Comparison of ENCODE assay signal across 14 cellular contexts in genomic region chr6:143759666-143760065, GRCh38.
DNase-seq lines count a peak whose midpoint lies in the region; ATAC-seq and TF ChIP-seq lines count a peak whose summit lies in the region.
"Had no signal": no experiment of that assay in that cellular context is flagged by ENCODE, and none has a peak within 500 bp of the region (broad histone marks: within the 10 kb centered on the region; RNA-seq: fewer than 3 reads in every experiment).

No MANE protein-coding gene starts in this region.

- intact Hi-C loops in OCI-LY7 (cut with micrococcal nuclease; ENCODE audit: unreplicated experiment): no loop called here

- peaks cover 0 to 23% (median 4%) of the 10 kb centered on the region in 11 experiments; a peak in 10 of 22 replicates for H3K36me3 ChIP-seq in BLaER1 treated with 17β-estradiol and CSF1 and Interleukin-3, amounts not matched to agents 10 nM and 100 nM
- no peaks in the 10 kb centered on the region for H3K36me3 ChIP-seq in OCI-LY7 (ENCODE audit: insufficient read depth, low read length)
- H3K36me3 ChIP-seq: left lung had no signal

- peaks cover 13 to 46% (median 18%) of the 10 kb centered on the region in 10 experiments for H3K4me1 ChIP-seq in BLaER1 treated with 17β-estradiol and CSF1 and Interleukin-3, amounts not matched to agents 10 nM and 100 nM
- H3K4me1 ChIP-seq in OCI-LY7 (ENCODE audit: insufficient read depth, low read length, poor library complexity, severe bottlenecking): no peaks in the 10 kb centered on the region

- H3K4me3 Mint-ChIP-seq in neural crest cell: no peak overlapping the region
- H3K4me3 Mint-ChIP-seq: B cell had no signal

- no peaks in the 10 kb centered on the region for H3K79me2 ChIP-seq in OCI-LY7 (ENCODE audit: insufficient read depth, low read depth, low read length)

- peak overlapping the region; percentile 35 to 84 (median 64) for H3K4me2 ChIP-seq in BLaER1 treated with 17β-estradiol and CSF1 and Interleukin-3, amounts not matched to agents 10 nM and 100 nM
- H3K4me2 ChIP-seq in OCI-LY7 (ENCODE audit: low read length): no peak overlapping the region
- H3K4me2 ChIP-seq: PC-9 had no signal

- CTCF ChIA-PET in OCI-LY7 (lab: Charles Lee; ENCODE audit: unreplicated experiment): no interaction called here

- H3K4me1 Mint-ChIP-seq in neural crest cell: peaks cover 19% of the 10 kb centered on the region

- no peak for TF ChIP-seq CTCF in choroid plexus epithelial cell (conservative IDR thresholded peaks at IDR 0.05; ENCODE audit: low read depth, low read length)
- no peak for TF ChIP-seq CTCF in neural crest cell (conservative IDR thresholded peaks at IDR 0.05)
- no peak for TF ChIP-seq CTCF in OCI-LY7 (conservative IDR thresholded peaks at IDR 0.05; ENCODE audit: low read length)

- no peak for ATAC-seq in GM18502 (IDR thresholded peaks at IDR 0.05; ENCODE audit: poor library complexity, unreplicated experiment)
- ATAC-seq: left lung had no signal

- peak overlapping the region in 3 of 11 experiments; percentile 11 to 38 (median 36); a peak in 4 of 22 replicates for H3K9ac ChIP-seq in BLaER1 treated with 17β-estradiol and CSF1 and Interleukin-3, amounts not matched to agents 10 nM and 100 nM

- peak overlapping the region in 9 of 11 experiments; percentile 27 to 64 (median 57); a peak in 17 of 22 replicates for H3K27ac ChIP-seq in BLaER1 treated with 17β-estradiol and CSF1 and Interleukin-3, amounts not matched to agents 10 nM and 100 nM
- H3K27ac ChIP-seq in OCI-LY7 (ENCODE audit: low read depth, low read length, poor library complexity, severe bottlenecking): no peak overlapping the region
- H3K27ac ChIP-seq: dorsolateral prefrontal cortex, PC-9 had no signal

- peaks cover 0 to 4% (median 0%) of the 10 kb centered on the region in 11 experiments; a peak in 1 of 22 replicates for H3K9me3 ChIP-seq in BLaER1 treated with 17β-estradiol and CSF1 and Interleukin-3, amounts not matched to agents 10 nM and 100 nM (replicated peaks in 1 of 11)
- H3K9me3 ChIP-seq in OCI-LY7 (ENCODE audit: low read length): no peaks in the 10 kb centered on the region
- H3K9me3 ChIP-seq: left lung had no signal

- no peaks in the 10 kb centered on the region for H3K9me3 Mint-ChIP-seq in neural crest cell

- no peak overlapping the region for H3K4me3 ChIP-seq in BLaER1 treated with 17β-estradiol and CSF1 and Interleukin-3, amounts not matched to agents 10 nM and 100 nM
- H3K4me3 ChIP-seq in choroid plexus epithelial cell (ENCODE audit: low read depth, low read length): no peak overlapping the region
- no peak overlapping the region for H3K4me3 ChIP-seq in OCI-LY7 (ENCODE audit: low read depth, low read length, poor library complexity, severe bottlenecking)
- H3K4me3 ChIP-seq: dorsolateral prefrontal cortex, left lung, PC-9 had no signal

- no peak overlapping the region for H2AFZ ChIP-seq in OCI-LY7 (ENCODE audit: low read length)
- H2AFZ ChIP-seq: PC-9 had no signal

- no peaks in the 10 kb centered on the region for H4K20me1 ChIP-seq in BLaER1 treated with 17β-estradiol and CSF1 and Interleukin-3, amounts not matched to agents 10 nM and 100 nM
- H4K20me1 ChIP-seq in OCI-LY7 (ENCODE audit: insufficient read depth, low read length): no peaks in the 10 kb centered on the region

- POLR2A ChIA-PET in OCI-LY7 (lab: Charles Lee): interaction anchor here (0.7 to 1.0 kb wide), 3 partner anchors 8 to 1048 kb away, joined by 4 to 5 read pairs (median 4); no protein-coding TSS in a partner anchor

- peaks cover 3% of the 10 kb centered on the region for H3K36me3 Mint-ChIP-seq in neural crest cell (ENCODE audit: low read depth)

- BruUV-seq in OCI-LY7 (replicated peaks; lab: Mats Ljungman, UMichigan): no TSS peak

- peak overlapping the region; percentile 75 for H3K27ac Mint-ChIP-seq in neural crest cell (ENCODE audit: unreplicated experiment)
- H3K27ac Mint-ChIP-seq: B cell had no signal

- H3K27me3 ChIP-seq in BLaER1 treated with 17β-estradiol and CSF1 and Interleukin-3, amounts not matched to agents 10 nM and 100 nM: no peaks in the 10 kb centered on the region
- H3K27me3 ChIP-seq: dorsolateral prefrontal cortex, left lung had no signal

- H3K9me2 ChIP-seq in OCI-LY7 (ENCODE audit: insufficient read depth, low read length): no peaks in the 10 kb centered on the region

- DNase-seq in Kasumi-1 (lab: John Stamatoyannopoulos, UW) (peak; percentile 15 to 26), choroid plexus epithelial cell (ENCODE audit: low read depth) (peak; percentile 33), neural crest cell (ENCODE audit: low read depth, low spot score) (no peak), NK-92 (lab: John Stamatoyannopoulos, UW; ENCODE audit: unreplicated experiment) (no peak), OCI-LY7 (ENCODE audit: low spot score) (no peak), NCI-H748 (lab: John Stamatoyannopoulos, UW; ENCODE audit: unreplicated experiment) (no peak)
- DNase-seq: activated CD8-positive, alpha-beta memory T cell treated with anti-CD3 and anti-CD28 coated beads, Interleukin-2, amount 50 U/mL, for 4 hours; amygdala; dorsolateral prefrontal cortex; left lung; PC-9 had no signal

- H3K27me3 Mint-ChIP-seq in neural crest cell (ENCODE audit: low read depth): no peaks in the 10 kb centered on the region
- H3K27me3 Mint-ChIP-seq: B cell had no signal

Comparison
In these comparisons a context has a peak if more than half of its experiments do, and no peak if none do; other contexts are left out.
1. DNase-seq: peak in Kasumi-1 (2 of 2) and choroid plexus epithelial cell (single experiment); none in neural crest cell (single experiment), NK-92 (single experiment), OCI-LY7 (single experiment) and NCI-H748 (single experiment).